8 cellular contexts compared by ENCODE assay signal in genomic region chr1:26597629-26598039, GRCh38.
DNase-seq lines count a peak whose midpoint lies in the region; ATAC-seq and TF ChIP-seq lines count a peak whose summit lies in the region.

No MANE protein-coding gene starts in this region.

- H3K4me1 ChIP-seq in mesenchymal stem cell (ENCODE audit: control insufficient read depth, insufficient read depth, low read depth, low read length): peaks cover 1% of the 10 kb centered on the region

- H3K9me3 Mint-ChIP-seq in HFFc6: no peaks in the 10 kb centered on the region
- H3K9me3 Mint-ChIP-seq in chondrocyte (ENCODE audit: low read depth): no peaks in the 10 kb centered on the region

- H3K14ac ChIP-seq in mesenchymal stem cell (ENCODE audit: low read length in 2 of 2): no peak overlapping the region

- ATAC-seq in HG03045 (IDR thresholded peaks at IDR 0.05; ENCODE audit: unreplicated experiment) (no peak), GM21737 (IDR thresholded peaks at IDR 0.05; ENCODE audit: unreplicated experiment) (no peak)

- no peak overlapping the region for H3K18ac ChIP-seq in mesenchymal stem cell (ENCODE audit: low read depth in 1 of 2, low read length in 2 of 2)

- H2AK5ac ChIP-seq in mesenchymal stem cell (ENCODE audit: low read length, severe bottlenecking): no peak overlapping the region

- H2BK5ac ChIP-seq in mesenchymal stem cell (ENCODE audit: low read depth, low read length, poor library complexity, severe bottlenecking): no peak overlapping the region

- peaks cover 2% of the 10 kb centered on the region; the same call in 1 of the 2 replicates for H3K27me3 Mint-ChIP-seq in HFFc6 (ENCODE audit: insufficient read depth)
- H3K27me3 Mint-ChIP-seq in chondrocyte (ENCODE audit: low read depth): peaks cover 4% of the 10 kb centered on the region

- H2BK15ac ChIP-seq in mesenchymal stem cell (ENCODE audit: low read depth, poor library complexity, severe bottlenecking): no peak overlapping the region

- H3K4me1 Mint-ChIP-seq in HFFc6 (ENCODE audit: low read depth) (peaks cover 14% of the 10 kb centered on the region), chondrocyte (ENCODE audit: low read depth) (peaks cover 3% of the 10 kb centered on the region)

- H3K4me3 ChIP-seq in mesenchymal stem cell (ENCODE audit: insufficient read depth in 1 of 2, low read depth in 1 of 2, low read length in 2 of 2): no peak overlapping the region

- H3K27ac Mint-ChIP-seq in HFFc6 (no peak overlapping the region), chondrocyte (ENCODE audit: unreplicated experiment) (no peak overlapping the region)

- H4K8ac ChIP-seq in mesenchymal stem cell (ENCODE audit: low read length): no peak overlapping the region

- H3K9ac ChIP-seq in mesenchymal stem cell (ENCODE audit: low read length): no peak overlapping the region

- no peak overlapping the region for H4K91ac ChIP-seq in mesenchymal stem cell (ENCODE audit: low read length)

- H3K9me3 ChIP-seq in mesenchymal stem cell (ENCODE audit: control insufficient read depth, low read length): no peaks in the 10 kb centered on the region

- no peaks in the 10 kb centered on the region for H3K79me1 ChIP-seq in mesenchymal stem cell (replicated peaks; ENCODE audit: low read length, poor library complexity, severe bottlenecking)

- no peak overlapping the region for H3K4me2 ChIP-seq in mesenchymal stem cell (ENCODE audit: low read length, poor library complexity, severe bottlenecking)

- no peak overlapping the region for H3K27ac ChIP-seq in mesenchymal stem cell (ENCODE audit: low read length, poor library complexity, severe bottlenecking)

- TF ChIP-seq CTCF in HFFc6 (IDR thresholded peaks at IDR 0.05) (peak; percentile 86), chondrocyte (IDR thresholded peaks at IDR 0.05) (peak; percentile 82)

- no peak overlapping the region for H2BK12ac ChIP-seq in mesenchymal stem cell (ENCODE audit: low read length in 2 of 2)

- H2AFZ ChIP-seq in mesenchymal stem cell (ENCODE audit: low read depth, low read length): no peak overlapping the region

- no peaks in the 10 kb centered on the region for H3K36me3 ChIP-seq in mesenchymal stem cell (ENCODE audit: control insufficient read depth in 1 of 2, insufficient read depth in 2 of 2, low read depth in 1 of 2, low read length in 2 of 2)

- WGBS in mesenchymal stem cell: 25% methylated on average over 1 of the region's 2 CpGs

- H3K27me3 ChIP-seq in mesenchymal stem cell (ENCODE audit: control insufficient read depth in 1 of 2, insufficient read depth in 1 of 2, low read length in 2 of 2): peaks cover 0 to 4% of the 10 kb centered on the region in 2 experiments

- no peak overlapping the region for H2BK120ac ChIP-seq in mesenchymal stem cell (ENCODE audit: low read depth, low read length)

- no peak overlapping the region for H3K4me3 Mint-ChIP-seq in HFFc6
- H3K4me3 Mint-ChIP-seq in chondrocyte (ENCODE audit: unreplicated experiment): no peak overlapping the region

- H3K4ac ChIP-seq in mesenchymal stem cell (ENCODE audit: low read depth in 1 of 2, low read length in 2 of 2): no peak overlapping the region

- no peaks in the 10 kb centered on the region for H3K36me3 Mint-ChIP-seq in HFFc6 (ENCODE audit: low read depth)
- H3K36me3 Mint-ChIP-seq in chondrocyte (ENCODE audit: low read depth): no peaks in the 10 kb centered on the region

- DNase-seq in COR-L47 (lab: John Stamatoyannopoulos, UW): peak; percentile 34
- DNase-seq in HFFc6: peak; percentile 53
- peak; percentile 11 for DNase-seq in NOMO-1 treated with dmso at 0.1 percent for 144 hours (lab: John Stamatoyannopoulos, UW; ENCODE audit: unreplicated experiment)
- DNase-seq in chondrocyte (ENCODE audit: low spot score): no peak
- peak; percentile 74 for DNase-seq in mesenchymal stem cell
- DNase-seq in NCI-H2081 treated with DMSO at 0.1 percent for 48 hours (lab: John Stamatoyannopoulos, UW): no peak

- H3K23ac ChIP-seq in mesenchymal stem cell (ENCODE audit: low read length in 2 of 2): no peak overlapping the region

Comparison
In these comparisons a context has a peak if more than half of its experiments do, and no peak if none do; other contexts are left out.
1. DNase-seq: peak in COR-L47 (single experiment), HFFc6 (single experiment), NOMO-1 treated with dmso at 0.1 percent for 144 hours (single experiment) and mesenchymal stem cell (single experiment); none in chondrocyte (single experiment) and NCI-H2081 treated with DMSO at 0.1 percent for 48 hours (single experiment).